Comparison of ENCODE assay signal across 9 cellular contexts in genomic region chr11:69636512-69636866, GRCh38. TPM values are rescaled to one million over a fixed set of nuclear protein-coding genes. Genes with fewer than 3 reads are reported as not detected.
DNase-seq lines count a peak whose midpoint lies in the region; ATAC-seq and TF ChIP-seq lines count a peak whose summit lies in the region.
"Had no signal": no experiment of that assay in that cellular context is flagged by ENCODE, and none has a peak within 500 bp of the region (broad histone marks: within the 10 kb centered on the region; RNA-seq: fewer than 3 reads in every experiment).

No MANE protein-coding gene starts in this region.

- no peak for TF ChIP-seq CTCF in WTC11 (IDR thresholded peaks at IDR 0.05)
- no peak for TF ChIP-seq CTCF in cardiac muscle cell (IDR thresholded peaks at IDR 0.05; ENCODE audit: low read depth, low read length)
- TF ChIP-seq CTCF in ovary (IDR thresholded peaks at IDR 0.05), result no peak

- H3K27ac ChIP-seq in cardiac muscle cell (no peak overlapping the region), ovary (no peak overlapping the region)

- TF ChIP-seq POLR2A in ovary (IDR thresholded peaks at IDR 0.05), result no peak

- TF ChIP-seq EP300 in ovary (IDR thresholded peaks at IDR 0.05), result no peak

- peaks cover 12% of the 10 kb centered on the region for H3K27me3 Mint-ChIP-seq in WTC11 (ENCODE audit: low read depth)

- H3K4me3 ChIP-seq in H7 (ENCODE audit: insufficient read depth, low read depth, low read length) (peak overlapping the region; percentile 53), cardiac muscle cell (peak overlapping the region; percentile 17), ovary (peak overlapping the region; percentile 3), MG63 (no peak overlapping the region)
- H3K4me3 ChIP-seq: K562 had no signal

- ATAC-seq in WTC11, result peak; percentile 6
- no peak for ATAC-seq in HG03108 (IDR thresholded peaks at IDR 0.05; ENCODE audit: unreplicated experiment)
- ATAC-seq: K562 had no signal

- DNase-seq in H7, result peak; percentile 91
- peak; percentile 84 for DNase-seq in WTC11 (ENCODE audit: low spot score)
- peak; percentile 90 to 98 for DNase-seq in cardiac muscle cell (ENCODE audit: low read depth in 1 of 2, low spot score in 1 of 2)
- DNase-seq in ovary, result peak in 4 of 5 donors; percentile 25 to 70 (median 58)
- DNase-seq in stimulated activated CD4-positive, alpha-beta T cell treated with anti-CD3 and anti-CD28 coated beads, Interleukin-1b, Interleukin-23, amount 100 ng/mL, for 48 hours, result no peak
- DNase-seq in NCI-H2171 treated with DMSO at 0.1 percent for 48 hours (lab: John Stamatoyannopoulos, UW), result no peak
- no peak for DNase-seq in MG63

- H3K4me1 Mint-ChIP-seq in WTC11, result peaks cover 21% of the 10 kb centered on the region

- H3K4me1 ChIP-seq in cardiac muscle cell (ENCODE audit: low read depth) (no peaks in the 10 kb centered on the region), ovary (ENCODE audit: insufficient read depth) (peaks cover 5% of the 10 kb centered on the region)

- no peaks in the 10 kb centered on the region for H3K36me3 Mint-ChIP-seq in WTC11

- whole genome bisulfite sequencing in ovary, 3 donors, result 0 to 2% (median 1%) methylated on average over 37 to 43 of the region's 43 CpGs

- POLR2A ChIA-PET in WTC11 (lab: Charles Lee), result interaction anchor here (0.6 to 1.1 kb wide), 4 partner anchors 9 to 604 kb away, joined by 3 read pairs; no protein-coding TSS in a partner anchor

- H3K27me3 ChIP-seq in H7 (ENCODE audit: control insufficient read depth, insufficient read depth, low read length) (peaks cover 22% of the 10 kb centered on the region), cardiac muscle cell (peaks cover 38% of the 10 kb centered on the region), ovary (peaks cover 7% of the 10 kb centered on the region), MG63 (no peaks in the 10 kb centered on the region)

- peaks cover 1% of the 10 kb centered on the region; the same call in 1 of the 2 replicates for H3K9me3 Mint-ChIP-seq in WTC11

- H3K9me3 ChIP-seq in cardiac muscle cell (ENCODE audit: low read depth) (no peaks in the 10 kb centered on the region), ovary (no peaks in the 10 kb centered on the region), MG63 (no peaks in the 10 kb centered on the region)

- H3K36me3 ChIP-seq in H7 (replicated peaks; ENCODE audit: control insufficient read depth, insufficient read depth, low read length) (no peaks in the 10 kb centered on the region), cardiac muscle cell (no peaks in the 10 kb centered on the region), ovary (no peaks in the 10 kb centered on the region), MG63 (peaks cover 4% of the 10 kb centered on the region)

- H3K27ac Mint-ChIP-seq in WTC11, result no peak overlapping the region

- peak overlapping the region; percentile 69 for H3K4me3 Mint-ChIP-seq in WTC11

- intact Hi-C loops in ovary (cut with DNase I), result no loop called here

- CTCF ChIA-PET in WTC11 (lab: Charles Lee), result interaction anchor here (0.7 to 1.6 kb wide), 2 partner anchors 8 to 535 kb away, joined by 3 to 5 read pairs; no protein-coding TSS in a partner anchor

TF ChIP-seq in WTC11, 78 proteins besides CTCF, POLR2A, EP300 and RAD21 (continues in another document):
- TF ChIP-seq, protein P1, sequence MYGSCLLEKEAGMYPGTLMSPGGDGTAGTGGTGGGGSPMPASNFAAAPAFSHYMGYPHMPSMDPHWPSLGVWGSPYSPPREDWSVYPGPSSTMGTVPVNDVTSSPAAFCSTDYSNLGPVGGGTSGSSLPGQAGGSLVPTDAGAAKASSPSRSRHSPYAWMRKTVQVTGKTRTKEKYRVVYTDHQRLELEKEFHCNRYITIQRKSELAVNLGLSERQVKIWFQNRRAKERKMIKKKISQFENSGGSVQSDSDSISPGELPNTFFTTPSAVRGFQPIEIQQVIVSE (CRISPR knock-in tag; IDR thresholded peaks at IDR 0.05; ENCODE audit: borderline replicate concordance), result no peak
- TF ChIP-seq CBFB (CRISPR knock-in tag; IDR thresholded peaks at IDR 0.05; ENCODE audit: low read depth), result peak; percentile 60; the same call in 1 of the 2 replicates
- TF ChIP-seq NR2C2 (CRISPR knock-in tag; IDR thresholded peaks at IDR 0.05), result no peak
- TF ChIP-seq NFYB (CRISPR knock-in tag; conservative IDR thresholded peaks at IDR 0.05; ENCODE audit: low read depth), result no peak
- TF ChIP-seq GABPB1 (CRISPR knock-in tag; IDR thresholded peaks at IDR 0.05), result no peak
- TF ChIP-seq E2F5 (CRISPR knock-in tag; IDR thresholded peaks at IDR 0.05), result peak; percentile 96
- no peak for TF ChIP-seq ERG (CRISPR knock-in tag; IDR thresholded peaks at IDR 0.05)
- no peak for TF ChIP-seq FOXJ3 (CRISPR knock-in tag; IDR thresholded peaks at IDR 0.05; ENCODE audit: borderline replicate concordance)
- TF ChIP-seq, protein P2, sequence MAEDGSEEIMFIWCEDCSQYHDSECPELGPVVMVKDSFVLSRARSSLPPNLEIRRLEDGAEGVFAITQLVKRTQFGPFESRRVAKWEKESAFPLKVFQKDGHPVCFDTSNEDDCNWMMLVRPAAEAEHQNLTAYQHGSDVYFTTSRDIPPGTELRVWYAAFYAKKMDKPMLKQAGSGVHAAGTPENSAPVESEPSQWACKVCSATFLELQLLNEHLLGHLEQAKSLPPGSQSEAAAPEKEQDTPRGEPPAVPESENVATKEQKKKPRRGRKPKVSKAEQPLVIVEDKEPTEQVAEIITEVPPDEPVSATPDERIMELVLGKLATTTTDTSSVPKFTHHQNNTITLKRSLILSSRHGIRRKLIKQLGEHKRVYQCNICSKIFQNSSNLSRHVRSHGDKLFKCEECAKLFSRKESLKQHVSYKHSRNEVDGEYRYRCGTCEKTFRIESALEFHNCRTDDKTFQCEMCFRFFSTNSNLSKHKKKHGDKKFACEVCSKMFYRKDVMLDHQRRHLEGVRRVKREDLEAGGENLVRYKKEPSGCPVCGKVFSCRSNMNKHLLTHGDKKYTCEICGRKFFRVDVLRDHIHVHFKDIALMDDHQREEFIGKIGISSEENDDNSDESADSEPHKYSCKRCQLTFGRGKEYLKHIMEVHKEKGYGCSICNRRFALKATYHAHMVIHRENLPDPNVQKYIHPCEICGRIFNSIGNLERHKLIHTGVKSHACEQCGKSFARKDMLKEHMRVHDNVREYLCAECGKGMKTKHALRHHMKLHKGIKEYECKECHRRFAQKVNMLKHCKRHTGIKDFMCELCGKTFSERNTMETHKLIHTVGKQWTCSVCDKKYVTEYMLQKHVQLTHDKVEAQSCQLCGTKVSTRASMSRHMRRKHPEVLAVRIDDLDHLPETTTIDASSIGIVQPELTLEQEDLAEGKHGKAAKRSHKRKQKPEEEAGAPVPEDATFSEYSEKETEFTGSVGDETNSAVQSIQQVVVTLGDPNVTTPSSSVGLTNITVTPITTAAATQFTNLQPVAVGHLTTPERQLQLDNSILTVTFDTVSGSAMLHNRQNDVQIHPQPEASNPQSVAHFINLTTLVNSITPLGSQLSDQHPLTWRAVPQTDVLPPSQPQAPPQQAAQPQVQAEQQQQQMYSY (CRISPR knock-in tag; IDR thresholded peaks at IDR 0.05), result peak; percentile 58; the same call in 1 of the 2 replicates
- TF ChIP-seq NR3C1 (CRISPR knock-in tag; conservative IDR thresholded peaks at IDR 0.05; ENCODE audit: low read depth), result no peak
- TF ChIP-seq ZSCAN18 (CRISPR knock-in tag; IDR thresholded peaks at IDR 0.05), result no peak
- TF ChIP-seq NFE2L1 (CRISPR knock-in tag; IDR thresholded peaks at IDR 0.05), result peak; percentile 95

RNA-seq across cellular contexts. Expression of gene CCND1, which starts 4.5 kb away (rescaled TPM):
- total RNA-seq in H7 (2014; rRNA removed; shearing (Covaris generic)), result 220 and 292 TPM in 2 replicates
- total RNA-seq in WTC11 (2021), result 212 to 224 TPM (median 224 TPM) in 3 replicates
- 29.2 and 36.5 TPM in 2 replicates for total RNA-seq in cardiac muscle cell
- 20.1 and 41.6 TPM in 2 replicates for polyA plus RNA-seq in cardiac muscle cell
- 10 to 100 TPM in 5 of 7 donors, 1 to 10 TPM in 2; 6.0 to 58.9 (median 19.2) TPM for total RNA-seq in ovary
- 10 to 100 TPM in 1 of 2 donors, 1 to 10 TPM in 1; 3.4 to 19.3 TPM for polyA plus RNA-seq in ovary
- total RNA-seq in MG63 (2014; rRNA removed; shearing (Covaris generic); ENCODE audit: low replicate concordance), result 43.8 and 60.7 TPM in 2 replicates

RNA-seq across cellular contexts. Expression of gene LTO1, which starts 38.7 kb away (rescaled TPM):
- total RNA-seq in H7 (2014; rRNA removed; shearing (Covaris generic)), result 12.3 and 13.9 TPM in 2 replicates
- total RNA-seq in WTC11 (2021) (20.5 to 27.5 TPM (median 20.6 TPM) in 3 replicates), cardiac muscle cell (20.2 and 26.2 TPM in 2 replicates), ovary (10 to 100 TPM; 13.4 to 29.9 (median 22.7) TPM)
- polyA plus RNA-seq in cardiac muscle cell (23.0 and 31.7 TPM in 2 replicates), ovary (10 to 100 TPM; 15.5 to 15.9 TPM)
- total RNA-seq in MG63 (2014; rRNA removed; shearing (Covaris generic); ENCODE audit: low replicate concordance), result 24.6 and 67.6 TPM in 2 replicates

Comparison
In these comparisons a context has a peak if more than half of its experiments do, and no peak if none do; other contexts are left out.
1. DNase-seq: peak in H7 (single experiment), WTC11 (single experiment), cardiac muscle cell (2 of 2) and ovary (4 of 5); none in stimulated activated CD4-positive, alpha-beta T cell treated with anti-CD3 and anti-CD28 coated beads, Interleukin-1b, Interleukin-23, amount 100 ng/mL, for 48 hours (single experiment), NCI-H2171 treated with DMSO at 0.1 percent for 48 hours (single experiment) and MG63 (single experiment).